2 cellular contexts compared by ENCODE assay signal in the genomic region with DNA sequence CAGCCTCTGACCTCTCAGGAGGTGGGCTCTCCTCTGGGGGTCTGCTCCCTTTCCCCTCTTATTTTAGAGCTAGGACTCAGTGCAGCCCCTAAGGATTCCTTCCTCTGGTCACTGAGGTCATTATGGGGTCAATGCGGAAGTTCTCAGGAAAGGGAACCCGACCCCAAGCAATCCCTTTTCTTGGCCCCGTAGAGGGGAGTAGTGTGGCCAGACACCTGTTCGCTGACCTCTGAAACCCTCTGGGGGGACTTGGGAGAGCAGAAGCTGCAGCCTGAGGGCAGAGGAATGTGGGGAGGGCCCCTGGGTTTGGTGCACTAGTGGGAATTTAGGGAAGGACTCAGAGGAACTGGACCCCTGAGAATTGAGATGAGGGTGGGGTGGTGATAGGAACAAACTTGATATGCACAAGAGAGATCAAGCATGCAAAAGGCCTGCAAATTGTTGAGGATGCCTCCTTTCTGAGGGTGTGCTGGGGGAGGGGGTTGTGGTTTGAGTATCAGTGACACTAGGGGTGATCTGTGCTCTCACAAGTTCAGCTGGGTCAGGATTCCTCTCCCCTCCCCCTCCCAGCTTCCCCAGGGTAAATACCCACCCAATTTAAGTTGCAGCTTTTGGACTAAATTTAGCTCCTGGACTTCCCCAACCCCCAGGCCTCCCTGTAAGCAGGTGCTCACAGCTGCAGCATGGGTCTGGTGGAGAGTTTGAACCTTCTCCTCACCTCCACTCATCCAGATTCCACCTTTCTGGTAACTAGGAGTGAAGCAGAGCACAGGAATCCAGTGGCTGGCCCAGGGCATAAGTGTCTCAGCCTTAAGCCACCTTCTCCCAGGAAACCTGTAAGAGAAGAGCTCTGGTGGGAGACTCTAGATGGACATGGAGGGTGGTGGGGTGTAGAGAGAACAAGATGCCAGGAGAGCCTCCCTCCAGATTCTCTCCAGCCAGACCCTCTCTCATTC.
A peak's percentile ranks its signal among the peaks of the same experiment; 100 is the strongest.
TF ChIP-seq lines count a peak whose summit lies in the region.

No MANE protein-coding gene starts in this region.

TF ChIP-seq in A549, 52 proteins besides CTCF, POLR2A, EP300 and RAD21:
- 0 out of 2 replicates have a peak, but pooled peaks have one; percentile 74 for TF ChIP-seq HOXA7 (CRISPR knock-in tag; IDR thresholded peaks at IDR 0.05)
- TF ChIP-seq HOXB5 (CRISPR knock-in tag; IDR thresholded peaks at IDR 0.05), result 0 out of 2 replicates have a peak, but pooled peaks have one; percentile 20
- no peak for TF ChIP-seq SMC3 (IDR thresholded peaks at IDR 0.05)

TF ChIP-seq in H1, 55 proteins besides CTCF, POLR2A, EP300 and RAD21:
- TF ChIP-seq POLR2AphosphoS5 (IDR thresholded peaks at IDR 0.05; ENCODE audit: low read depth, low read length) (peak; percentile 49), GTF2F1 (IDR thresholded peaks at IDR 0.05; ENCODE audit: borderline replicate concordance, low read depth, low read length) (no peak), RXRA (IDR thresholded peaks at IDR 0.05; ENCODE audit: insufficient read depth, low read depth, low read length) (0 out of 2 replicates have a peak, but pooled peaks have one; percentile 25), KDM4A (IDR thresholded peaks at IDR 0.05; ENCODE audit: low read depth, low read length, severe bottlenecking) (peak; percentile 6), ASH2L (IDR thresholded peaks at IDR 0.05; ENCODE audit: low read length) (peak; percentile 53)
